ENCODE assay signal across 12 cellular contexts in genomic region chr1:230861489-230861888, GRCh38. TPM values are rescaled to one million over a fixed set of nuclear protein-coding genes. Genes with fewer than 3 reads are reported as not detected.
DNase-seq lines count a peak whose midpoint lies in the region; ATAC-seq and TF ChIP-seq lines count a peak whose summit lies in the region.
"Had no signal": no experiment of that assay in that cellular context is flagged by ENCODE, and none has a peak within 500 bp of the region (broad histone marks: within the 10 kb centered on the region; RNA-seq: fewer than 3 reads in every experiment).

No MANE protein-coding gene starts in this region.

- POLR2A ChIA-PET in BJ (lab: Charles Lee): no interaction called here

- H3K36me3 ChIP-seq in BJ (ENCODE audit: control insufficient read depth, insufficient read depth, low read length): peaks cover 8% of the 10 kb centered on the region
- H3K36me3 ChIP-seq: neutrophil had no signal

- no peak for TF ChIP-seq POLR2A in erythroblast (IDR thresholded peaks at IDR 0.05; ENCODE audit: low read length)

- TF ChIP-seq CTCF in BJ (IDR thresholded peaks at IDR 0.05; ENCODE audit: insufficient read depth, low read depth, low read length): peak; percentile 9; the same call in 1 of the 2 replicates
- peak; percentile 32 for TF ChIP-seq CTCF in osteocyte (IDR thresholded peaks at IDR 0.05)
- TF ChIP-seq CTCF in GM20000 (IDR thresholded peaks at IDR 0.05; ENCODE audit: extremely low read depth, missing control alignments): no peak
- no peak for TF ChIP-seq CTCF in nephron progenitor cell (IDR thresholded peaks at IDR 0.05)

- no peak for ATAC-seq in GM18907 (IDR thresholded peaks at IDR 0.05; ENCODE audit: unreplicated experiment)
- ATAC-seq: activated naive CD8-positive, alpha-beta T cell treated with anti-CD3 and anti-CD28 coated beads, Interleukin-2, amount 50 U/mL, for 24 hours; left colon had no signal

- DNase-seq in BJ (ENCODE audit: low read depth): no peak
- peak; percentile 16 to 25 for DNase-seq in erythroblast (lab: John Stamatoyannopoulos, UW)
- no peak for DNase-seq in osteocyte (ENCODE audit: extremely low spot score, unreplicated experiment)
- no peak for DNase-seq in SW 1271 (lab: John Stamatoyannopoulos, UW)
- no peak for DNase-seq in GM20000 (ENCODE audit: low spot score)
- DNase-seq in nephron progenitor cell: no peak
- DNase-seq: activated CD4-positive, alpha-beta T cell treated with anti-CD3 and anti-CD28 coated beads for 1 hour; activated naive CD8-positive, alpha-beta T cell treated with anti-CD3 and anti-CD28 coated beads, Interleukin-2, amount 50 U/mL, for 24 hours; left colon had no signal

- H3K27me3 ChIP-seq in BJ (ENCODE audit: control insufficient read depth, insufficient read depth, low read length): no peaks in the 10 kb centered on the region

- H3K4me1 Mint-ChIP-seq in osteocyte (ENCODE audit: unreplicated experiment): peaks cover 98% of the 10 kb centered on the region
- H3K4me1 Mint-ChIP-seq in nephron progenitor cell: peaks cover 58% of the 10 kb centered on the region

- H3K4me3 ChIP-seq in BJ (ENCODE audit: low read depth, low read length): no peak overlapping the region

- H3K9me3 Mint-ChIP-seq in osteocyte (ENCODE audit: unreplicated experiment): peaks cover 4% of the 10 kb centered on the region
- H3K9me3 Mint-ChIP-seq in nephron progenitor cell: no peaks in the 10 kb centered on the region
- H3K9me3 Mint-ChIP-seq: activated naive CD8-positive, alpha-beta T cell treated with anti-CD3 and anti-CD28 coated beads, Interleukin-2, amount 50 U/mL, for 24 hours had no signal

- H3K27me3 Mint-ChIP-seq in osteocyte (ENCODE audit: unreplicated experiment): no peaks in the 10 kb centered on the region
- H3K27me3 Mint-ChIP-seq in nephron progenitor cell (ENCODE audit: low read depth, poor library complexity): peaks cover 4% of the 10 kb centered on the region

- H3K4me3 Mint-ChIP-seq in osteocyte (ENCODE audit: unreplicated experiment) (no peak overlapping the region), nephron progenitor cell (no peak overlapping the region)
- H3K4me3 Mint-ChIP-seq: activated naive CD8-positive, alpha-beta T cell treated with anti-CD3 and anti-CD28 coated beads, Interleukin-2, amount 50 U/mL, for 24 hours had no signal

- peaks cover 40% of the 10 kb centered on the region for H3K36me3 Mint-ChIP-seq in osteocyte (ENCODE audit: unreplicated experiment)
- H3K36me3 Mint-ChIP-seq in nephron progenitor cell (ENCODE audit: low read depth): peaks cover 50% of the 10 kb centered on the region

- peak overlapping the region; percentile 80 for H3K27ac Mint-ChIP-seq in osteocyte (ENCODE audit: unreplicated experiment)
- no peak overlapping the region for H3K27ac Mint-ChIP-seq in nephron progenitor cell
- H3K27ac Mint-ChIP-seq: activated naive CD8-positive, alpha-beta T cell treated with anti-CD3 and anti-CD28 coated beads, Interleukin-2, amount 50 U/mL, for 24 hours had no signal

- CTCF ChIA-PET in BJ (lab: Yijun Ruan, JAX): interaction anchor here (0.9 kb wide), 1 partner anchor 11 kb away, joined by 3 read pairs; no protein-coding TSS in a partner anchor

TF ChIP-seq in PFSK-1, 5 proteins besides CTCF, POLR2A, EP300 and RAD21:
- TF ChIP-seq REST (IDR thresholded peaks at IDR 0.05; ENCODE audit: insufficient read depth in 1 of 2, low read depth in 2 of 2, low read length in 2 of 2) (peak; percentile 28 to 82; a peak in 2 of 4 replicates), FOXP2 (optimal IDR thresholded peaks at IDR 0.05; ENCODE audit: borderline replicate concordance, extremely low read depth, extremely low read length, insufficient read depth) (no peak)

RNA-seq across cellular contexts. Expression of gene C1orf198, which starts 6.8 kb away (rescaled TPM):
- 186 and 195 TPM in 2 replicates for polyA plus RNA-seq in BJ (2011; rRNA removed)
- 174 and 209 TPM in 2 replicates for polyA minus RNA-seq in BJ (2011; rRNA and poly(A)+ RNA removed)
- 6.0 TPM for polyA plus RNA-seq in PFSK-1 (2012; ENCODE audit: insufficient read length, low read depth)
- 274 and 281 TPM in 2 replicates for total RNA-seq in osteocyte

Comparison
In these comparisons a context has a peak if more than half of its experiments do, and no peak if none do; other contexts are left out.
1. DNase-seq: peak in erythroblast (2 of 2); none in BJ (single experiment), osteocyte (single experiment), SW 1271 (0 of 2), GM20000 (single experiment) and nephron progenitor cell (single experiment).
2. CTCF ChIP-seq: peak in BJ (single experiment) and osteocyte (single experiment); none in GM20000 (single experiment) and nephron progenitor cell (single experiment).